In the genomic region with DNA sequence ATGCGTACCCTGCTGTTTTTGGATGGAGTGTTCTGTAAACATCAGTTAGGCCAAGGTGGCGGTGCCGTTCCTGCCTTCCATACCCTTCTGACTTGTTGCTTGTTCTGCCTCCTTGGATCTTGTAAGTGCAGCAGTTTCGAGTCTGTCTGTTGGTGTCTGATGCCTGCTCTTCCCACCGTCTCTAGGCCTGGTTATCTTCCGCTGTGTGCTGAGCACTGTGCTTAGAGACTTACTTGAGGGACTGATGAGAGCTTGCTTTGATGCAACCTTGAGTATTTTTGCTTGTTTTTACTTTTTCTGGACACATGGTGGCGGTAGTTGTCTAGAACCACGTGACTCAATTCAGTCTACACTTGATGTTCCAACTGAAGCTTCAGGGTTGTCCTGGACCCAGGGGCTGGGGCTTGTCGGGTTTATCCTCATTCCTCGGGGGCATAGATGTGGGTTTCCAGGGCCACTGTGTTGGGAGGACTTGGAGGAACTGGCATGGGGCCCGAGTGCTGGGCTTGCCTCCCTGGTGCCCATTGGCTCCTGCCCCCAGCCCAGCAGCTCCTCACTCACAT, we compare ENCODE assay signal across 9 cellular contexts. TPM values are rescaled to one million over a fixed set of nuclear protein-coding genes. Genes with fewer than 3 reads are reported as not detected.
DNase-seq lines count a peak whose midpoint lies in the region; ATAC-seq and TF ChIP-seq lines count a peak whose summit lies in the region.
"Had no signal": no experiment of that assay in that cellular context is flagged by ENCODE, and none has a peak within 500 bp of the region (broad histone marks: within the 10 kb centered on the region; RNA-seq: fewer than 3 reads in every experiment).

No MANE protein-coding gene starts in this region.

- H3K4me3 ChIP-seq in RWPE2 (ENCODE audit: severe bottlenecking) = no peak overlapping the region
- no peak overlapping the region for H3K4me3 ChIP-seq in transverse colon

- 76% methylated on average over 8 to 11 of the region's 11 CpGs for WGBS in transverse colon (ENCODE audit: low coverage in 1 of 2), 2 donors

- in situ Hi-C loops in transverse colon (cut with MboI; ENCODE audit: low pct_ligation_motif_present in 1 of 4, low pct_unique_long_range_greater_than_20kb in 1 of 4, low sequenced_read_pairs in 3 of 4) = no loop called here

- peak; percentile 53 for DNase-seq in DMS53 (lab: John Stamatoyannopoulos, UW)
- DNase-seq in RWPE2 (ENCODE audit: low spot score) = no peak
- DNase-seq in islet precursor cell = peak; percentile 44
- DNase-seq in T1000 (lab: John Stamatoyannopoulos, UW) = no peak
- DNase-seq in NCI-H1048 (lab: John Stamatoyannopoulos, UW) = no peak
- no peak for DNase-seq in transverse colon
- no peak for DNase-seq in NCI-H128 (lab: John Stamatoyannopoulos, UW; ENCODE audit: unreplicated experiment)

- H3K27me3 ChIP-seq in RWPE2 (ENCODE audit: insufficient read depth, poor library complexity, severe bottlenecking) (no peaks in the 10 kb centered on the region), transverse colon (no peaks in the 10 kb centered on the region)

- H3K36me3 ChIP-seq in RWPE2 (ENCODE audit: low read depth) = no peaks in the 10 kb centered on the region
- no peaks in the 10 kb centered on the region for H3K36me3 ChIP-seq in transverse colon

- H3K27ac ChIP-seq in RWPE2 (ENCODE audit: poor library complexity, severe bottlenecking) (no peak overlapping the region), transverse colon (no peak overlapping the region)

- TF ChIP-seq POLR2A in transverse colon (IDR thresholded peaks at IDR 0.05) = no peak

- TF ChIP-seq CTCF in RWPE2 (IDR thresholded peaks at IDR 0.05; ENCODE audit: poor library complexity, severe bottlenecking) (peak; percentile 30), transverse colon (IDR thresholded peaks at IDR 0.05) (peak in 1 of 5 experiments; percentile 8)

- no peaks in the 10 kb centered on the region for H3K9me3 ChIP-seq in RWPE2 (ENCODE audit: severe bottlenecking)
- H3K9me3 ChIP-seq in transverse colon = no peaks in the 10 kb centered on the region

- intact Hi-C loops in transverse colon (cut with DNase I; ENCODE audit: low total_unique reads) = no loop called here

- no peaks in the 10 kb centered on the region for H3K4me1 ChIP-seq in RWPE2 (ENCODE audit: insufficient read depth, poor library complexity, severe bottlenecking)
- H3K4me1 ChIP-seq in transverse colon = no peaks in the 10 kb centered on the region

- ATAC-seq in GM21723 (IDR thresholded peaks at IDR 0.05; ENCODE audit: unreplicated experiment) (peak; percentile 52), RWPE2 (ENCODE audit: low read depth) (no peak; the same call in 2 of the 3 replicates)

- no peak for TF ChIP-seq EP300 in transverse colon (IDR thresholded peaks at IDR 0.05; ENCODE audit: low read depth)

RNA-seq across cellular contexts. Expression of gene SPRN, which starts 14.4 kb away (rescaled TPM):
- total RNA-seq in transverse colon = not detected
- total RNA-seq: T-helper 1 cell treated with Interleukin-12 subunit alpha and Interleukin-12 subunit beta and Interleukin-4 antibody, amounts not matched to agents 30 ng/mL and 1 ng/mL, for 36 hours had no signal

RNA-seq across cellular contexts. Expression of gene SCART1, which starts 15.0 kb away (rescaled TPM):
- total RNA-seq in transverse colon = 1 to 10 TPM; 1.6 to 6.5 (median 3.1) TPM

RNA-seq across cellular contexts. Expression of gene MTG1, which starts 44.8 kb away (rescaled TPM):
- 100 to 1,000 TPM in 1 of 4 donors, 10 to 100 TPM in 3; 26.5 to 139 (median 47.0) TPM for total RNA-seq in transverse colon

RNA-seq across cellular contexts. Expression of gene PAOX, which starts 59.7 kb away (rescaled TPM):
- 10 to 100 TPM; 11.3 to 32.4 (median 17.1) TPM for total RNA-seq in transverse colon

Comparison
In these comparisons a context has a peak if more than half of its experiments do, and no peak if none do; other contexts are left out.
1. DNase-seq: peak in DMS53 (single experiment) and islet precursor cell (single experiment); none in RWPE2 (single experiment), T1000 (single experiment), NCI-H1048 (single experiment), transverse colon (single experiment) and NCI-H128 (single experiment).